In the genomic region with DNA sequence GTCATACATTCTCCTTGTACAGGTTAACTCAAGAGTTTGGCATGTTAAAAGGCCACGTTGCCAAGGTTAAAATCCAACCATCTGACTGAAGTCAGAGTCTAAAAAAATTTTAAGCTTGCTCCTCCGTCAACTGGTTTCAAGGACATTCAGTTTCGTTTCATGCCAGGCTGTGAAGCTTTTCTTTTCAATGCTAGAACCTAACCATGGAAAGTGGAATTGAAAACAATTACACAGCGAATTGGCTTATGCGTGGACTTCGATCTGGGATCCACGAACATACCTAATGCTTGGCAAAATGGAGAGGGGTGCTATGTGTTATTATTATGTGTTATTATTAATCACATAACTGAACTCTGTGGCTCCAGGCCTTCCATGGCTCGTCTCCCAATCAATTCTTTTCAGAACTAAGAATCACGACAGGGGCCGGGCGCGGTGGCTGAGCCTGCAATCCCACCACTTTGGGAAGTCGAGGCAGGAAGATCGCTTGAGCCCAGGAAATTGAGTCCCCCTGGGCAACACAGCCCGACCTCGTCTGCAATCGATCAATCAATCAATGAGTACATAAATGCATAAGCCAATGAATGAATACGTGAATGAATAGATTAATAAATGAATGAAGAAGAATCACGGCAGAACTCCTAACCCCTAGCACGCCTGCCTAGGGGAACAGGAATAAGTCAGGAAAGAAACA, we compare ENCODE assay signal across 8 cellular contexts. TPM values are rescaled to one million over a fixed set of nuclear protein-coding genes. Genes with fewer than 3 reads are reported as not detected.
A peak's percentile ranks its signal among the peaks of the same experiment; 100 is the strongest.
DNase-seq lines count a peak whose midpoint lies in the region; ATAC-seq and TF ChIP-seq lines count a peak whose summit lies in the region.

No MANE protein-coding gene starts in this region.

- H3K9ac ChIP-seq in mesendoderm (ENCODE audit: low read length): peak overlapping the region; percentile 93

- no peak for ATAC-seq in upper lobe of right lung

- peaks cover 36% of the 10 kb centered on the region for H3K79me2 ChIP-seq in mesendoderm (ENCODE audit: control insufficient read depth, insufficient read depth, low read length)

- no peaks in the 10 kb centered on the region for H3K27me3 ChIP-seq in HAP-1 (ENCODE audit: low read depth)
- H3K27me3 ChIP-seq in mesendoderm (ENCODE audit: insufficient read depth, low read length, poor library complexity): no peaks in the 10 kb centered on the region
- no peaks in the 10 kb centered on the region for H3K27me3 ChIP-seq in upper lobe of right lung

- H3K23ac ChIP-seq in mesendoderm (ENCODE audit: low read length): no peak overlapping the region

- peak overlapping the region; percentile 98 for H4K8ac ChIP-seq in mesendoderm (ENCODE audit: low read depth, low read length)

- peak overlapping the region; percentile 27 for H2AK5ac ChIP-seq in mesendoderm (ENCODE audit: low read length)

- H3K56ac ChIP-seq in mesendoderm (ENCODE audit: low read length): peak overlapping the region; percentile 91

- intact Hi-C loops in upper lobe of right lung (cut with DNase I): no loop called here

- H3K79me1 ChIP-seq in mesendoderm (ENCODE audit: low read length): peaks cover 2% of the 10 kb centered on the region

- H3K4me1 ChIP-seq in HAP-1 (peaks cover 15% of the 10 kb centered on the region), mesendoderm (ENCODE audit: control insufficient read depth, low read depth, low read length) (peaks cover 6% of the 10 kb centered on the region), upper lobe of right lung (peaks cover 34% of the 10 kb centered on the region)

- no peak overlapping the region for H2BK120ac ChIP-seq in mesendoderm (ENCODE audit: low read depth, low read length)

- H3K9me3 ChIP-seq in HAP-1 (no peaks in the 10 kb centered on the region), upper lobe of right lung (no peaks in the 10 kb centered on the region)

- peak overlapping the region; percentile 54 for H3K18ac ChIP-seq in mesendoderm (ENCODE audit: low read length)

- no peak for TF ChIP-seq CTCF in GM10266 (IDR thresholded peaks at IDR 0.05; ENCODE audit: control insufficient read depth, insufficient read depth, low read depth, missing control alignments)
- TF ChIP-seq CTCF in upper lobe of right lung (IDR thresholded peaks at IDR 0.05): no peak

- peak overlapping the region; percentile 59 for H4K5ac ChIP-seq in mesendoderm (ENCODE audit: low read length)

- peak overlapping the region; percentile 41 for H3K4me2 ChIP-seq in mesendoderm (ENCODE audit: low read length)

- no peak overlapping the region for H2BK15ac ChIP-seq in mesendoderm (replicated peaks; ENCODE audit: low read depth)

- DNase-seq in GM10266 (ENCODE audit: extremely low spot score) (peak; percentile 22), HAP-1 (ENCODE audit: low spot score in 2 of 2) (no peak), RPMI8226 (peak; percentile 8), cortex of kidney (lab: John Stamatoyannopoulos, UW) (peak; percentile 35), mesendoderm (no peak), upper lobe of right lung (no peak), GF-D8 (lab: John Stamatoyannopoulos, UW) (no peak), NK-92 (lab: John Stamatoyannopoulos, UW; ENCODE audit: unreplicated experiment) (no peak)

- H3K27ac ChIP-seq in mesendoderm (ENCODE audit: low read depth, low read length) (peak overlapping the region; percentile 22), upper lobe of right lung (peak overlapping the region; percentile 98)

- H2BK5ac ChIP-seq in mesendoderm (ENCODE audit: low read length): no peak overlapping the region

- in situ Hi-C loops in HAP-1 (cut with MboI; ENCODE audit: low sequenced_read_pairs): no loop called here

- H3K4ac ChIP-seq in mesendoderm (ENCODE audit: low read depth, low read length): peak overlapping the region; percentile 62

- no CpG with 5 or more reads among the region's 20 CpGs for WGBS in mesendoderm (ENCODE audit: extremely low coverage, insufficient coverage, low lambda C conversion rate)

- H3K36me3 ChIP-seq in HAP-1 (replicated peaks) (peaks cover 10% of the 10 kb centered on the region), mesendoderm (ENCODE audit: control insufficient read depth, insufficient read depth, low read length) (no peaks in the 10 kb centered on the region), upper lobe of right lung (no peaks in the 10 kb centered on the region)

- H3K4me3 ChIP-seq in HAP-1: peak overlapping the region; percentile 83
- peak overlapping the region; percentile 74 for H3K4me3 ChIP-seq in mesendoderm (ENCODE audit: low read length)
- H3K4me3 ChIP-seq in upper lobe of right lung: peak overlapping the region; percentile 98

RNA-seq across cellular contexts. Expression of gene ARL5B, which starts 0.8 kb away (rescaled TPM):
- 30.4 TPM for polyA plus RNA-seq in mesendoderm (2013, experiment 1 of 2)
- polyA plus RNA-seq in mesendoderm (2013, experiment 2 of 2): 30.0 TPM
- 11.5 TPM for total RNA-seq in upper lobe of right lung

RNA-seq across cellular contexts. Expression of gene NSUN6, which starts 7.1 kb away (rescaled TPM):
- polyA plus RNA-seq in mesendoderm (2013, experiment 1 of 2): 9.7 TPM
- polyA plus RNA-seq in mesendoderm (2013, experiment 2 of 2): 9.7 TPM
- total RNA-seq in upper lobe of right lung: 10.9 TPM

Comparison
In these comparisons a context has a peak if more than half of its experiments do, and no peak if none do; other contexts are left out.
1. DNase-seq: peak in GM10266 (single experiment), RPMI8226 (single experiment) and cortex of kidney (single experiment); none in HAP-1 (0 of 2), mesendoderm (single experiment), upper lobe of right lung (single experiment), GF-D8 (single experiment) and NK-92 (single experiment).
2. Peak in every context shown above with its lines, with median percentiles within 50 percentile points of each other: H3K4me3 ChIP-seq.